In the genomic region with DNA sequence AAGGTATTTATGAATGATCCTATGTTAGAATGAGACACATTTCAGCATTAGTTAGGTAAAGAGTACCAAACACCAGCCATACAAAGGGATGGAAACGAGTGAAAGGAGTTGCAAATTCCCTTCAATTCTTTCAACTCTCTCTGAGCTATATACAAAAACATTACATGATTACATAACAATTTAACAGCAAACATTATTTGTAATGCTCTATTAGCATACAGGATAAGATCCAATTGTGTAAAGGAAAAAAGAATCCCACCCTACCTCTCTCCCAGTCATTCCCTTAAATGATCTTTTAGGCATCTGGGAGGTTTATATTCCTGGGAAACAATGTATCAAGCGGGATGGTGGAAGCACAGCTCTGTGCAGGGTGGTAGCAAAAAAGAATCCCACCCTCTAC, we compare ENCODE assay signal across 17 cellular contexts.
DNase-seq lines count a peak whose midpoint lies in the region; ATAC-seq and TF ChIP-seq lines count a peak whose summit lies in the region.
"Had no signal": no experiment of that assay in that cellular context is flagged by ENCODE, and none has a peak within 500 bp of the region (broad histone marks: within the 10 kb centered on the region; RNA-seq: fewer than 3 reads in every experiment).

No MANE protein-coding gene starts in this region.

- no peak for DNase-seq in GM23338 (ENCODE audit: low spot score)
- DNase-seq in neural progenitor cell (ENCODE audit: low spot score) = no peak
- no peak for DNase-seq in retina
- no peak for DNase-seq in dedifferentiated amniotic fluid mesenchymal stem cell (ENCODE audit: extremely low spot score)
- DNase-seq in Ammon's horn (ENCODE audit: low spot score) = no peak
- no peak for DNase-seq in GM10248 (ENCODE audit: extremely low spot score)
- DNase-seq: ACHN; Caco-2; CD4-positive, alpha-beta T cell; DMS153; DMS79; GDM1; H7 had no signal

- H3K36me3 ChIP-seq in GM23338 (ENCODE audit: insufficient read depth) (no peaks in the 10 kb centered on the region), neural progenitor cell (no peaks in the 10 kb centered on the region)

- no peaks in the 10 kb centered on the region for H3K27me3 ChIP-seq in GM23338 (ENCODE audit: insufficient read depth)
- no peaks in the 10 kb centered on the region for H3K27me3 ChIP-seq in neural progenitor cell

- peak overlapping the region; percentile 19; the same call in 1 of the 2 replicates for H3K27ac Mint-ChIP-seq in GM23338
- H3K27ac Mint-ChIP-seq in neural progenitor cell = no peak overlapping the region
- H3K27ac Mint-ChIP-seq: CD4-positive, alpha-beta T cell had no signal

- no peak for TF ChIP-seq CTCF in 22Rv1 (IDR thresholded peaks at IDR 0.05)
- no peak for TF ChIP-seq CTCF in GM23338 (conservative IDR thresholded peaks at IDR 0.05; ENCODE audit: low read depth in 2 of 2)
- TF ChIP-seq CTCF in VCaP (conservative IDR thresholded peaks at IDR 0.05) = no peak
- TF ChIP-seq CTCF in neural progenitor cell (IDR thresholded peaks at IDR 0.05) = no peak
- no peak for TF ChIP-seq CTCF in GM10248 (IDR thresholded peaks at IDR 0.05; ENCODE audit: control extremely low read depth, extremely low read depth, low read depth, missing control alignments)

- peaks cover 24% of the 10 kb centered on the region; the same call in 2 of the 3 replicates for H3K36me3 Mint-ChIP-seq in GM23338 (ENCODE audit: low read depth)
- no peaks in the 10 kb centered on the region for H3K36me3 Mint-ChIP-seq in neural progenitor cell

- H3K4me1 ChIP-seq in GM23338 (ENCODE audit: insufficient read depth) (peaks cover 38% of the 10 kb centered on the region), neural progenitor cell (peaks cover 17% of the 10 kb centered on the region)

- H3K4me3 Mint-ChIP-seq in GM23338 = no peak overlapping the region
- H3K4me3 Mint-ChIP-seq in neural progenitor cell = no peak overlapping the region
- H3K4me3 Mint-ChIP-seq: CD4-positive, alpha-beta T cell had no signal

- H3K9me2 ChIP-seq in GM23338 (ENCODE audit: insufficient read depth) = no peaks in the 10 kb centered on the region

- no peak overlapping the region for H3K9ac ChIP-seq in neural progenitor cell
- H3K9ac ChIP-seq: KMS-11 had no signal

- H3K79me2 ChIP-seq in GM23338 (replicated peaks; ENCODE audit: insufficient read depth) (no peaks in the 10 kb centered on the region), neural progenitor cell (ENCODE audit: low read depth) (no peaks in the 10 kb centered on the region)

- H3K9me3 Mint-ChIP-seq in GM23338 (peaks cover 25% of the 10 kb centered on the region), neural progenitor cell (no peaks in the 10 kb centered on the region)

- no peak overlapping the region for H3K4me3 ChIP-seq in GM23338
- H3K4me3 ChIP-seq in neural progenitor cell = no peak overlapping the region

- H3K27me3 Mint-ChIP-seq in GM23338 (ENCODE audit: insufficient read depth, low read depth, poor library complexity) (no peaks in the 10 kb centered on the region), neural progenitor cell (ENCODE audit: insufficient read depth, low read depth) (peaks cover 2% of the 10 kb centered on the region)
- H3K27me3 Mint-ChIP-seq: CD4-positive, alpha-beta T cell had no signal

- H3K4me1 Mint-ChIP-seq in GM23338 (peaks cover 25% of the 10 kb centered on the region), neural progenitor cell (peaks cover 24% of the 10 kb centered on the region)

- no peaks in the 10 kb centered on the region for H4K20me1 ChIP-seq in GM23338 (replicated peaks; ENCODE audit: insufficient read depth)
- no peaks in the 10 kb centered on the region for H4K20me1 ChIP-seq in neural progenitor cell (ENCODE audit: low read depth)

- H3K4me2 ChIP-seq in GM23338 = peak overlapping the region; percentile 40
- no peak overlapping the region for H3K4me2 ChIP-seq in neural progenitor cell
- H3K4me2 ChIP-seq: KMS-11 had no signal

- POLR2A ChIA-PET in GM10248 (lab: Yijun Ruan, JAX) = no interaction called here

- peak; percentile 68 for ATAC-seq in GM23338

- no peak overlapping the region; the same call in 1 of the 2 replicates for H2AFZ ChIP-seq in GM23338
- peak overlapping the region; percentile 56 for H2AFZ ChIP-seq in neural progenitor cell (replicated peaks)

- H3K9me3 ChIP-seq in neural progenitor cell (ENCODE audit: low read depth) = no peaks in the 10 kb centered on the region
- H3K9me3 ChIP-seq: Caco-2 had no signal

- peak overlapping the region; percentile 22; the same call in 1 of the 2 replicates for H3K27ac ChIP-seq in 22Rv1
- peak overlapping the region; percentile 56; the same call in 1 of the 2 replicates for H3K27ac ChIP-seq in GM23338 (ENCODE audit: low read depth)
- peak overlapping the region; percentile 33; the same call in 1 of the 2 replicates for H3K27ac ChIP-seq in VCaP
- H3K27ac ChIP-seq in neural progenitor cell = no peak overlapping the region
- H3K27ac ChIP-seq: C4-2B, KMS-11 had no signal

- CTCF ChIA-PET in GM10248 (lab: Yijun Ruan, JAX) = no interaction called here

- peaks cover 4% of the 10 kb centered on the region; the same call in 1 of the 2 replicates for H3F3A ChIP-seq in GM23338 (replicated peaks; ENCODE audit: low read depth)
- H3F3A ChIP-seq in neural progenitor cell (ENCODE audit: low read depth) = peaks cover 22% of the 10 kb centered on the region

TF ChIP-seq in GM23338, 12 proteins besides CTCF, POLR2A, EP300 and RAD21 (continues in another document):
- TF ChIP-seq EZH2 (IDR thresholded peaks at IDR 0.05; ENCODE audit: low read depth, unreplicated experiment) (no peak), JUNB (IDR thresholded peaks at IDR 0.05; ENCODE audit: unreplicated experiment) (no peak), CREB1 (CRISPR knock-in tag; IDR thresholded peaks at IDR 0.05; ENCODE audit: low read depth) (no peak)
- TF ChIP-seq, protein P1, sequence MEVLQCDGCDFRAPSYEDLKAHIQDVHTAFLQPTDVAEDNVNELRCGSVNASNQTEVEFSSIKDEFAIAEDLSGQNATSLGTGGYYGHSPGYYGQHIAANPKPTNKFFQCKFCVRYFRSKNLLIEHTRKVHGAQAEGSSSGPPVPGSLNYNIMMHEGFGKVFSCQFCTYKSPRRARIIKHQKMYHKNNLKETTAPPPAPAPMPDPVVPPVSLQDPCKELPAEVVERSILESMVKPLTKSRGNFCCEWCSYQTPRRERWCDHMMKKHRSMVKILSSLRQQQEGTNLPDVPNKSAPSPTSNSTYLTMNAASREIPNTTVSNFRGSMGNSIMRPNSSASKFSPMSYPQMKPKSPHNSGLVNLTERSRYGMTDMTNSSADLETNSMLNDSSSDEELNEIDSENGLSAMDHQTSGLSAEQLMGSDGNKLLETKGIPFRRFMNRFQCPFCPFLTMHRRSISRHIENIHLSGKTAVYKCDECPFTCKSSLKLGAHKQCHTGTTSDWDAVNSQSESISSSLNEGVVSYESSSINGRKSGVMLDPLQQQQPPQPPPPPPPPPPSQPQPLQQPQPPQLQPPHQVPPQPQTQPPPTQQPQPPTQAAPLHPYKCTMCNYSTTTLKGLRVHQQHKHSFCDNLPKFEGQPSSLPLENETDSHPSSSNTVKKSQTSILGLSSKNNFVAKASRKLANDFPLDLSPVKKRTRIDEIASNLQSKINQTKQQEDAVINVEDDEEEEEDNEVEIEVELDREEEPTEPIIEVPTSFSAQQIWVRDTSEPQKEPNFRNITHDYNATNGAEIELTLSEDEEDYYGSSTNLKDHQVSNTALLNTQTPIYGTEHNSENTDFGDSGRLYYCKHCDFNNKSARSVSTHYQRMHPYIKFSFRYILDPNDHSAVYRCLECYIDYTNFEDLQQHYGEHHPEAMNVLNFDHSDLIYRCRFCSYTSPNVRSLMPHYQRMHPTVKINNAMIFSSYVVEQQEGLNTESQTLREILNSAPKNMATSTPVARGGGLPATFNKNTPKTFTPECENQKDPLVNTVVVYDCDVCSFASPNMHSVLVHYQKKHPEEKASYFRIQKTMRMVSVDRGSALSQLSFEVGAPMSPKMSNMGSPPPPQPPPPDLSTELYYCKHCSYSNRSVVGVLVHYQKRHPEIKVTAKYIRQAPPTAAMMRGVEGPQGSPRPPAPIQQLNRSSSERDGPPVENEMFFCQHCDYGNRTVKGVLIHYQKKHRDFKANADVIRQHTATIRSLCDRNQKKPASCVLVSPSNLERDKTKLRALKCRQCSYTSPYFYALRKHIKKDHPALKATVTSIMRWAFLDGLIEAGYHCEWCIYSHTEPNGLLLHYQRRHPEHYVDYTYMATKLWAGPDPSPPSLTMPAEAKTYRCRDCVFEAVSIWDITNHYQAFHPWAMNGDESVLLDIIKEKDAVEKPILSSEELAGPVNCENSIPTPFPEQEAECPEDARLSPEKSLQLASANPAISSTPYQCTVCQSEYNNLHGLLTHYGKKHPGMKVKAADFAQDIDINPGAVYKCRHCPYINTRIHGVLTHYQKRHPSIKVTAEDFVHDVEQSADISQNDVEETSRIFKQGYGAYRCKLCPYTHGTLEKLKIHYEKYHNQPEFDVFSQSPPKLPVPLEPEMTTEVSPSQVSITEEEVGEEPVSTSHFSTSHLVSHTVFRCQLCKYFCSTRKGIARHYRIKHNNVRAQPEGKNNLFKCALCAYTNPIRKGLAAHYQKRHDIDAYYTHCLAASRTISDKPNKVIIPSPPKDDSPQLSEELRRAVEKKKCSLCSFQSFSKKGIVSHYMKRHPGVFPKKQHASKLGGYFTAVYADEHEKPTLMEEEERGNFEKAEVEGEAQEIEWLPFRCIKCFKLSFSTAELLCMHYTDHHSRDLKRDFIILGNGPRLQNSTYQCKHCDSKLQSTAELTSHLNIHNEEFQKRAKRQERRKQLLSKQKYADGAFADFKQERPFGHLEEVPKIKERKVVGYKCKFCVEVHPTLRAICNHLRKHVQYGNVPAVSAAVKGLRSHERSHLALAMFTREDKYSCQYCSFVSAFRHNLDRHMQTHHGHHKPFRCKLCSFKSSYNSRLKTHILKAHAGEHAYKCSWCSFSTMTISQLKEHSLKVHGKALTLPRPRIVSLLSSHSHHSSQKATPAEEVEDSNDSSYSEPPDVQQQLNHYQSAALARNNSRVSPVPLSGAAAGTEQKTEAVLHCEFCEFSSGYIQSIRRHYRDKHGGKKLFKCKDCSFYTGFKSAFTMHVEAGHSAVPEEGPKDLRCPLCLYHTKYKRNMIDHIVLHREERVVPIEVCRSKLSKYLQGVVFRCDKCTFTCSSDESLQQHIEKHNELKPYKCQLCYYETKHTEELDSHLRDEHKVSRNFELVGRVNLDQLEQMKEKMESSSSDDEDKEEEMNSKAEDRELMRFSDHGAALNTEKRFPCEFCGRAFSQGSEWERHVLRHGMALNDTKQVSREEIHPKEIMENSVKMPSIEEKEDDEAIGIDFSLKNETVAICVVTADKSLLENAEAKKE (CRISPR knock-in tag; IDR thresholded peaks at IDR 0.05) = no peak
